In genomic region chr20:21376631-21377030, GRCh38 we compare ENCODE assay signal across 25 cellular contexts. TPM values are rescaled to one million over a fixed set of nuclear protein-coding genes. Genes with fewer than 3 reads are reported as not detected.
DNase-seq lines count a peak whose midpoint lies in the region; ATAC-seq, FAIRE-seq and TF ChIP-seq lines count a peak whose summit lies in the region.
"Had no signal": no experiment of that assay in that cellular context is flagged by ENCODE, and none has a peak within 500 bp of the region (broad histone marks: within the 10 kb centered on the region; RNA-seq: fewer than 3 reads in every experiment).

No MANE protein-coding gene starts in this region.

- H3K27me3 ChIP-seq in H9 (ENCODE audit: insufficient read depth, low read length) (no peaks in the 10 kb centered on the region), astrocyte (ENCODE audit: insufficient read depth, low read length) (no peaks in the 10 kb centered on the region), left lung (no peaks in the 10 kb centered on the region)
- H3K27me3 ChIP-seq: BE2C had no signal

- no peaks in the 10 kb centered on the region for H3K27me3 Mint-ChIP-seq in activated T-cell treated with anti-CD3 and anti-CD28 coated beads, Interleukin-2, amount 50 U/mL, for 24 hours
- no peaks in the 10 kb centered on the region for H3K27me3 Mint-ChIP-seq in H9 (ENCODE audit: low read depth)
- no peaks in the 10 kb centered on the region for H3K27me3 Mint-ChIP-seq in astrocyte (ENCODE audit: low read depth, unreplicated experiment)
- H3K27me3 Mint-ChIP-seq in memory B cell = no peaks in the 10 kb centered on the region
- H3K27me3 Mint-ChIP-seq: CD4-positive, CD25-positive, alpha-beta regulatory T cell had no signal

- no peak for FAIRE-seq in astrocyte (lab: Jason Lieb, UNC)
- FAIRE-seq: G401.6, HTR-8/SVneo, RCC 7860 had no signal

- H3K18ac ChIP-seq in H9 (ENCODE audit: insufficient read length, low read depth, low read length) = no peak overlapping the region

- H3K56ac ChIP-seq in H9 (ENCODE audit: insufficient read length, low read depth, low read length) = no peak overlapping the region

- H3K27ac ChIP-seq in H9 (ENCODE audit: insufficient read length, low read depth, low read length) = no peak overlapping the region
- no peak overlapping the region for H3K27ac ChIP-seq in astrocyte (ENCODE audit: low read depth, low read length)
- H3K27ac ChIP-seq in left lung = no peak overlapping the region

- H3K4me3 ChIP-seq in astrocyte (ENCODE audit: insufficient read depth, low read depth, low read length) = no peak overlapping the region
- H3K4me3 ChIP-seq in left lung = no peak overlapping the region
- H3K4me3 ChIP-seq: HAP-1 had no signal

- H3K9me3 ChIP-seq in H9 (ENCODE audit: control insufficient read depth, low read depth, low read length) (no peaks in the 10 kb centered on the region), astrocyte (ENCODE audit: insufficient read depth, low read depth, low read length) (no peaks in the 10 kb centered on the region), left lung (no peaks in the 10 kb centered on the region)
- H3K9me3 ChIP-seq: BE2C, Caco-2, HAP-1 had no signal

- no peak overlapping the region for H3K4me3 Mint-ChIP-seq in activated T-cell treated with anti-CD3 and anti-CD28 coated beads, Interleukin-2, amount 50 U/mL, for 24 hours
- H3K4me3 Mint-ChIP-seq in H9 (no peak overlapping the region), astrocyte (ENCODE audit: unreplicated experiment) (no peak overlapping the region), memory B cell (no peak overlapping the region)
- H3K4me3 Mint-ChIP-seq: CD4-positive, CD25-positive, alpha-beta regulatory T cell had no signal

- H3K79me1 ChIP-seq in H9 (ENCODE audit: insufficient read depth, low read depth, low read length, poor library complexity, severe bottlenecking) = peaks cover 2% of the 10 kb centered on the region

- no peaks in the 10 kb centered on the region for H4K20me1 ChIP-seq in H9 (ENCODE audit: control insufficient read depth, insufficient read depth, insufficient read length)
- peaks cover 60% of the 10 kb centered on the region for H4K20me1 ChIP-seq in astrocyte (ENCODE audit: insufficient read depth, low read length)

- no peaks in the 10 kb centered on the region for H3K9me3 Mint-ChIP-seq in activated T-cell treated with anti-CD3 and anti-CD28 coated beads, Interleukin-2, amount 50 U/mL, for 24 hours
- H3K9me3 Mint-ChIP-seq in H9 = no peaks in the 10 kb centered on the region
- H3K9me3 Mint-ChIP-seq in astrocyte (ENCODE audit: unreplicated experiment) = no peaks in the 10 kb centered on the region
- no peaks in the 10 kb centered on the region for H3K9me3 Mint-ChIP-seq in memory B cell
- H3K9me3 Mint-ChIP-seq: CD4-positive, CD25-positive, alpha-beta regulatory T cell had no signal

- no peak overlapping the region for H4K91ac ChIP-seq in H9 (ENCODE audit: insufficient read length, low read depth, low read length)

- H3K9ac ChIP-seq in H9 (ENCODE audit: extremely low read depth, insufficient read length, low read length) (no peak overlapping the region), astrocyte (ENCODE audit: low read length) (no peak overlapping the region)

- no peak overlapping the region for H3K14ac ChIP-seq in H9 (ENCODE audit: insufficient read depth, low read length)

- H2BK120ac ChIP-seq in H9 (ENCODE audit: low read depth, low read length, poor library complexity, severe bottlenecking) = no peak overlapping the region

- H3K4me1 ChIP-seq in H9 (ENCODE audit: insufficient read depth, low read length) (no peaks in the 10 kb centered on the region), astrocyte (ENCODE audit: insufficient read depth, low read length) (peaks cover 4% of the 10 kb centered on the region), left lung (no peaks in the 10 kb centered on the region)
- H3K4me1 ChIP-seq: Caco-2 had no signal

- peaks cover 81% of the 10 kb centered on the region for H3K36me3 Mint-ChIP-seq in activated T-cell treated with anti-CD3 and anti-CD28 coated beads, Interleukin-2, amount 50 U/mL, for 24 hours (ENCODE audit: low read depth)
- H3K36me3 Mint-ChIP-seq in H9 (ENCODE audit: insufficient read depth in 1 of 3, low read depth in 3 of 3) (peaks cover 5 to 33% (median 24%) of the 10 kb centered on the region in 3 experiments; a peak in 6 of 7 replicates), astrocyte (ENCODE audit: low read depth, unreplicated experiment) (peaks cover 14% of the 10 kb centered on the region), memory B cell (peaks cover 33% of the 10 kb centered on the region)

- H4K8ac ChIP-seq in H9 (replicated peaks; ENCODE audit: insufficient read length, low read depth, low read length) = no peak overlapping the region

- H3K4me2 ChIP-seq in H9 (ENCODE audit: insufficient read depth, insufficient read length, low read length) (no peak overlapping the region), astrocyte (ENCODE audit: low read length) (no peak overlapping the region)

- H3K23ac ChIP-seq in H9 (ENCODE audit: insufficient read length, low read depth, low read length) = no peak overlapping the region

- H3K27ac Mint-ChIP-seq in activated T-cell treated with anti-CD3 and anti-CD28 coated beads, Interleukin-2, amount 50 U/mL, for 24 hours = peak overlapping the region; percentile 14
- peak overlapping the region in 2 of 3 experiments; percentile 25; a peak in 3 of 7 replicates for H3K27ac Mint-ChIP-seq in H9
- peak overlapping the region; percentile 0 for H3K27ac Mint-ChIP-seq in astrocyte (ENCODE audit: unreplicated experiment)
- peak overlapping the region; percentile 12 for H3K27ac Mint-ChIP-seq in memory B cell

- peaks cover 4% of the 10 kb centered on the region; the same call in 1 of the 2 replicates for H3K79me2 ChIP-seq in H9 (ENCODE audit: insufficient read depth, low read length)
- peaks cover 40% of the 10 kb centered on the region for H3K79me2 ChIP-seq in astrocyte (ENCODE audit: insufficient read depth, low read length)

- peaks cover 9% of the 10 kb centered on the region for H3K4me1 Mint-ChIP-seq in activated T-cell treated with anti-CD3 and anti-CD28 coated beads, Interleukin-2, amount 50 U/mL, for 24 hours (ENCODE audit: low read depth)
- peaks cover 9 to 11% of the 10 kb centered on the region in 2 experiments; a peak in 3 of 4 replicates for H3K4me1 Mint-ChIP-seq in H9
- peaks cover 34% of the 10 kb centered on the region for H3K4me1 Mint-ChIP-seq in astrocyte (ENCODE audit: low read depth, unreplicated experiment)
- H3K4me1 Mint-ChIP-seq in memory B cell = peaks cover 2% of the 10 kb centered on the region

- no peak overlapping the region for H2AK5ac ChIP-seq in H9 (ENCODE audit: insufficient read length, low read length)

- no peak overlapping the region for H2BK5ac ChIP-seq in H9 (ENCODE audit: insufficient read length, low read length)

- TF ChIP-seq CTCF in H9 (conservative IDR thresholded peaks at IDR 0.05) = no peak
- TF ChIP-seq CTCF in astrocyte (IDR thresholded peaks at IDR 0.05; ENCODE audit: insufficient read depth, low read depth, low read length) = no peak
- no peak for TF ChIP-seq CTCF in left lung (IDR thresholded peaks at IDR 0.05)

- intact Hi-C loops in left lung (cut with DNase I) = no loop called here

- no peaks in the 10 kb centered on the region for H3K23me2 ChIP-seq in H9 (ENCODE audit: insufficient read length, low read depth, low read length, poor library complexity, severe bottlenecking)

- H2AFZ ChIP-seq in H9 (ENCODE audit: low read length) (no peak overlapping the region), astrocyte (ENCODE audit: low read depth, low read length) (no peak overlapping the region)

- no peak overlapping the region for H4K5ac ChIP-seq in H9 (ENCODE audit: insufficient read length, low read depth, low read length)

- WGBS in H9 (ENCODE audit: extremely low coverage, insufficient read length, low lambda C conversion rate) = no CpG with 5 or more reads among the region's 3 CpGs

- no peak overlapping the region for H3K4ac ChIP-seq in H9 (ENCODE audit: low read depth, low read length)

- H3T11ph ChIP-seq in H9 (ENCODE audit: low read length) = no peak overlapping the region

- no peak overlapping the region for H2BK12ac ChIP-seq in H9 (ENCODE audit: insufficient read length, low read depth, low read length)

- H3K36me3 ChIP-seq in astrocyte (ENCODE audit: insufficient read depth, low read length) = peaks cover 6% of the 10 kb centered on the region
- peaks cover 0 to 47% of the 10 kb centered on the region in 2 donors for H3K36me3 ChIP-seq in left lung

- ATAC-seq in memory B cell (ENCODE audit: low read depth) (no peak), left lung (no peak)

- no peak overlapping the region for H2BK20ac ChIP-seq in H9 (ENCODE audit: low read depth, low read length, poor library complexity, severe bottlenecking)

- no peak for DNase-seq in activated T-cell treated with anti-CD3 and anti-CD28 coated beads, Interleukin-2, amount 50 U/mL, for 24 hours
- DNase-seq in activated T-cell treated with anti-CD3 and anti-CD28 coated beads, Interleukin-2, amount 50 U/mL, for 48 hours = no peak
- no peak for DNase-seq in H9
- DNase-seq in astrocyte (ENCODE audit: low read depth) = no peak
- DNase-seq in memory B cell (ENCODE audit: low spot score in 2 of 2) = no peak
- DNase-seq in RKO (ENCODE audit: low spot score) = no peak
- no peak for DNase-seq in NCI-H128 (lab: John Stamatoyannopoulos, UW; ENCODE audit: unreplicated experiment)
- no peak for DNase-seq in left lung
- DNase-seq: BE2C; Caco-2; CD4-positive, CD25-positive, alpha-beta regulatory T cell; Kasumi-1; MM.1S; NCI-H1092 treated with DMSO at 0.1 percent for 48 hours; NCI-H1694; NCI-H2081 treated with DMSO at 0.1 percent for 48 hours; NK-92 treated with Interleukin-12 subunit alpha and Interleukin-12 subunit beta, amount 100 ng/mL, for 24 hours; Right ventricle myocardium superior had no signal

- H2BK15ac ChIP-seq in H9 (ENCODE audit: low read depth, low read length) = no peak overlapping the region

RNA-seq across cellular contexts. Expression of gene NKX2-4, which starts 20.7 kb away (rescaled TPM):
- total RNA-seq in H9 (2021) (0.13 and 0.15 TPM in 2 replicates), astrocyte (not detected in 2 replicates), left lung (not detected)
- total RNA-seq: A172; Caco-2; CD4-positive, CD25-positive, alpha-beta regulatory T cell; NCI-H460; OCI-LY7; Right ventricle myocardium superior had no signal
